Comparison of ENCODE assay signal across 10 cellular contexts in the genomic region with DNA sequence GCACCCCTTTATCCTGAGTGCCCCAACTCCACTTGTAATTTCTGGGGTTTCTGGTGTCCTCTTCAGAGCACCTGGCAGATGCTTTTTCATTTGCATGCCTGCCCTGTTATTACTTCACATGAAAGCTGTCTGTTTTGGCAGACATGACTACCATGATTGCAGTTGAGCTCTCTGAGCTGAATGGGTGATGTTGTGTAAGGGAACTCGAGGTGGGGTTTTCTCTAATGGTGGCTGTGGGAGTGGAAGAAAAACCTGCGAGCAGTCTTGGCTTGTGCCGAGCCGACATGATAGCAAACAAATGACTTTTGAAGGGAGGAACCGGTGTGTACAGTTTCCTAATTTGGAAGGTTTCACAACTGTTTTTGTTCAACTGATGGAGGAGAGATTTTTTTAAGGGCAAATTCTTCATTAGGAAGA.
DNase-seq lines count a peak whose midpoint lies in the region; ATAC-seq and FAIRE-seq lines count a peak whose summit lies in the region.
"Had no signal": no experiment of that assay in that cellular context is flagged by ENCODE, and none has a peak within 500 bp of the region (broad histone marks: within the 10 kb centered on the region; RNA-seq: fewer than 3 reads in every experiment).

No MANE protein-coding gene starts in this region.

- peak overlapping the region; percentile 56 for H3K4me3 ChIP-seq in ACC112 (ENCODE audit: low read depth, low read length)
- no peak overlapping the region for H3K4me3 ChIP-seq in muscle layer of duodenum (ENCODE audit: low read depth in 1 of 2, low read length in 2 of 2)

- peak; percentile 82 for FAIRE-seq in endometrium (lab: Jason Lieb, UNC)

- H2AFZ ChIP-seq in ACC112 (ENCODE audit: low read length, unreplicated experiment), result peak overlapping the region; percentile 5

- H3K4me1 ChIP-seq in ACC112 (ENCODE audit: control insufficient read depth, insufficient read depth, low read length, unreplicated experiment) (peaks cover 44% of the 10 kb centered on the region), muscle layer of duodenum (ENCODE audit: control insufficient read depth in 1 of 2, insufficient read depth in 2 of 2, low read length in 2 of 2) (peaks cover 7 to 9% of the 10 kb centered on the region in 2 donors)

- ATAC-seq in GM19395 (IDR thresholded peaks at IDR 0.05; ENCODE audit: unreplicated experiment) (no peak), HG03159 (IDR thresholded peaks at IDR 0.05; ENCODE audit: unreplicated experiment) (no peak), HG03196 (IDR thresholded peaks at IDR 0.05; ENCODE audit: unreplicated experiment) (no peak)
- ATAC-seq: activated CD8-positive, alpha-beta T cell treated with anti-CD3 and anti-CD28 coated beads for 36 hours had no signal

- peak; percentile 9 for DNase-seq in NCI-H526 treated with DMSO at 0.1 percent for 48 hours (lab: John Stamatoyannopoulos, UW)
- no peak for DNase-seq in OCI-M1 (lab: John Stamatoyannopoulos, UW)
- DNase-seq: activated CD8-positive, alpha-beta T cell treated with anti-CD3 and anti-CD28 coated beads for 36 hours; CD4-positive, CD25-positive, alpha-beta regulatory T cell had no signal

- H3K36me3 ChIP-seq in ACC112 (ENCODE audit: insufficient read depth, low read length), result peaks cover 7% of the 10 kb centered on the region; the same call in 1 of the 2 replicates
- H3K36me3 ChIP-seq in muscle layer of duodenum (ENCODE audit: control insufficient read depth in 1 of 2, insufficient read depth in 2 of 2, low read length in 2 of 2), result peaks cover 0 to 5% of the 10 kb centered on the region in 2 donors

- H3K27me3 ChIP-seq in ACC112 (ENCODE audit: insufficient read depth, low read length), result no peaks in the 10 kb centered on the region
- H3K27me3 ChIP-seq in muscle layer of duodenum (ENCODE audit: low read depth, low read length), result no peaks in the 10 kb centered on the region

- H3K27ac ChIP-seq in ACC112 (ENCODE audit: low read depth, low read length), result peak overlapping the region; percentile 94
- peak overlapping the region; percentile 86 for H3K27ac ChIP-seq in muscle layer of duodenum (ENCODE audit: low read length)

- H3K9me3 ChIP-seq in muscle layer of duodenum (ENCODE audit: control insufficient read depth in 1 of 2, low read length in 2 of 2), result no peaks in the 10 kb centered on the region

- H3K79me2 ChIP-seq in ACC112 (ENCODE audit: control insufficient read depth, insufficient read depth, low read length, unreplicated experiment), result peaks cover 3% of the 10 kb centered on the region
